In the genomic region with DNA sequence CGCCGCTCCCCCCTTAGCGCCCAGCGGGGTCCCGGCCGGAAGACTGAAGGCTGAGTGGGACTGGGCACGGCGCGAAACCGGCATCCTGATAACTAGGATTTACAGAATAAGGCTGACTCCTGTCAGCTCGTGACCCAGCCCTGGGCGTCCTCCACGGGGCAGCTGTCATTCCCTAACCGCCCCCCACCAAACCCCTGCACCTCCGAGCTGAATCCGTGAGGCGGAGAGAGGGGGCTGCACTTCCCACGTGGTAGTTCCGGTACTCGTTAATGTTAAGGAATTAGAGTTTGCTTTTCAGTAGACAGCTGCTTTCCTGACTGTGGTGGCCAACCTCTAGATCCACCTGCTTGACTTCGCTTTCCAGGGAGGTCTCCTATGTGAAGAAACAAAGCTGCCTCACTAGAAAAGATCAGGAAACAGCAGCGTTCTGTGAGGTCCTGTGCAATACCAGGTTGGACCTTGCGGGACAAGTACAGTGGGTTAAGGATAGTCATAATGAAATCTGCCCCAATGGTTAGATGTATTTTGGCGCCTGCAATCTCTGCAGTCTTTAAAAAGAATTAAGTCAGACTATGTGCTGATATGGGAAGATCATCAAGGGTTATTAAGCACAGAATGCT, we compare ENCODE assay signal across 9 cellular contexts. TPM values are rescaled to one million over a fixed set of nuclear protein-coding genes. Genes with fewer than 3 reads are reported as not detected.
DNase-seq lines count a peak whose midpoint lies in the region; ATAC-seq and TF ChIP-seq lines count a peak whose summit lies in the region.
"Had no signal": no experiment of that assay in that cellular context is flagged by ENCODE, and none has a peak within 500 bp of the region (broad histone marks: within the 10 kb centered on the region; RNA-seq: fewer than 3 reads in every experiment).

No MANE protein-coding gene starts in this region.

- H2AFZ ChIP-seq in OCI-LY1 (ENCODE audit: low read length), result no peak overlapping the region
- peak overlapping the region; percentile 60 for H2AFZ ChIP-seq in mesenchymal stem cell (ENCODE audit: low read depth, low read length)

- peak overlapping the region; percentile 80 to 95 for H3K18ac ChIP-seq in mesenchymal stem cell (ENCODE audit: low read depth in 1 of 2, low read length in 2 of 2)

- H3K27me3 Mint-ChIP-seq in CD4-positive, CD25-positive, alpha-beta regulatory T cell, result no peaks in the 10 kb centered on the region

- H3K9me2 ChIP-seq in OCI-LY1 (ENCODE audit: low read depth, low read length), result no peaks in the 10 kb centered on the region

- no peaks in the 10 kb centered on the region for H3K9me3 ChIP-seq in CD4-positive, CD25-positive, alpha-beta regulatory T cell (ENCODE audit: control insufficient read depth in 2 of 2, low read length in 2 of 2)
- H3K9me3 ChIP-seq in OCI-LY1 (ENCODE audit: low read length) (no peaks in the 10 kb centered on the region), colonic mucosa (no peaks in the 10 kb centered on the region), mesenchymal stem cell (ENCODE audit: control insufficient read depth, low read length) (no peaks in the 10 kb centered on the region)

- H3K4me1 ChIP-seq in CD4-positive, CD25-positive, alpha-beta regulatory T cell (ENCODE audit: control insufficient read depth, insufficient read depth, low read length, poor library complexity, severe bottlenecking), result peaks cover 36% of the 10 kb centered on the region
- H3K4me1 ChIP-seq in OCI-LY1 (ENCODE audit: insufficient read depth, low read length, severe bottlenecking) (peaks cover 39% of the 10 kb centered on the region), colonic mucosa (peaks cover 16% of the 10 kb centered on the region), mesenchymal stem cell (ENCODE audit: control insufficient read depth, insufficient read depth, low read depth, low read length) (peaks cover 9% of the 10 kb centered on the region)

- peak overlapping the region; percentile 93 for H2BK120ac ChIP-seq in mesenchymal stem cell (ENCODE audit: low read depth, low read length)

- in situ Hi-C loops in GM13976 (cut with MboI; ENCODE audit: low sequenced_read_pairs, unreplicated experiment), result no loop called here

- peaks cover 5 to 51% (median 26%) of the 10 kb centered on the region in 4 donors for H3K4me1 Mint-ChIP-seq in CD4-positive, CD25-positive, alpha-beta regulatory T cell

- H3K27ac Mint-ChIP-seq in CD4-positive, CD25-positive, alpha-beta regulatory T cell, result peak overlapping the region in 2 of 3 donors; percentile 94 to 98

- H2AK5ac ChIP-seq in mesenchymal stem cell (ENCODE audit: low read length, severe bottlenecking), result no peak overlapping the region

- peak overlapping the region in 1 of 2 experiments; percentile 44 for H3K14ac ChIP-seq in mesenchymal stem cell (ENCODE audit: low read length in 2 of 2)

- peaks cover 3% of the 10 kb centered on the region for H3K36me3 Mint-ChIP-seq in CD4-positive, CD25-positive, alpha-beta regulatory T cell

- H3K79me2 ChIP-seq in OCI-LY1 (ENCODE audit: insufficient read depth, low read length), result no peaks in the 10 kb centered on the region

- peaks cover 0 to 1% (median 0%) of the 10 kb centered on the region in 7 donors for H3K9me3 Mint-ChIP-seq in CD4-positive, CD25-positive, alpha-beta regulatory T cell

- TF ChIP-seq CTCF in OCI-LY1 (IDR thresholded peaks at IDR 0.05; ENCODE audit: low read length), result no peak
- TF ChIP-seq CTCF in colonic mucosa (IDR thresholded peaks at IDR 0.05), result no peak
- TF ChIP-seq CTCF in GM13976 (IDR thresholded peaks at IDR 0.05; ENCODE audit: borderline replicate concordance, control extremely low read depth, extremely low read depth, insufficient read depth, missing control alignments), result no peak

- H3K23ac ChIP-seq in mesenchymal stem cell (ENCODE audit: low read length in 2 of 2), result peak overlapping the region in 1 of 2 experiments; percentile 23

- intact Hi-C loops in colonic mucosa (cut with DNase I), result no loop called here

- H3K27ac ChIP-seq in CD4-positive, CD25-positive, alpha-beta regulatory T cell (ENCODE audit: insufficient read depth, low read length, poor library complexity, severe bottlenecking), result peak overlapping the region; percentile 92
- H3K27ac ChIP-seq in OCI-LY1 (ENCODE audit: low read depth, low read length, poor library complexity, severe bottlenecking) (peak overlapping the region; percentile 70), colonic mucosa (peak overlapping the region; percentile 90), mesenchymal stem cell (ENCODE audit: low read length, poor library complexity, severe bottlenecking) (peak overlapping the region; percentile 74)

- H3K4me2 ChIP-seq in OCI-LY1 (ENCODE audit: low read length) (peak overlapping the region; percentile 76), mesenchymal stem cell (ENCODE audit: low read length, poor library complexity, severe bottlenecking) (peak overlapping the region; percentile 89)

- peak overlapping the region in 1 of 2 experiments; percentile 82 for H2BK12ac ChIP-seq in mesenchymal stem cell (ENCODE audit: low read length in 2 of 2)

- H3K4me3 ChIP-seq in CD4-positive, CD25-positive, alpha-beta regulatory T cell (ENCODE audit: low read depth, low read length), result peak overlapping the region; percentile 79
- peak overlapping the region; percentile 83 for H3K4me3 ChIP-seq in OCI-LY1 (ENCODE audit: low read depth, low read length, poor library complexity, severe bottlenecking)
- peak overlapping the region; percentile 66 for H3K4me3 ChIP-seq in colonic mucosa
- peak overlapping the region; percentile 76 to 90 for H3K4me3 ChIP-seq in mesenchymal stem cell (ENCODE audit: insufficient read depth in 1 of 2, low read depth in 1 of 2, low read length in 2 of 2)

- no peak overlapping the region for H4K91ac ChIP-seq in mesenchymal stem cell (ENCODE audit: low read length)

- H3K36me3 ChIP-seq in CD4-positive, CD25-positive, alpha-beta regulatory T cell (ENCODE audit: control insufficient read depth, insufficient read depth, low read length), result peaks cover 5% of the 10 kb centered on the region
- H3K36me3 ChIP-seq in OCI-LY1 (ENCODE audit: insufficient read depth, low read length), result peaks cover 4% of the 10 kb centered on the region; the same call in 1 of the 2 replicates
- peaks cover 3% of the 10 kb centered on the region for H3K36me3 ChIP-seq in colonic mucosa
- H3K36me3 ChIP-seq in mesenchymal stem cell (ENCODE audit: control insufficient read depth in 1 of 2, insufficient read depth in 2 of 2, low read depth in 1 of 2, low read length in 2 of 2), result peaks cover 6 to 13% of the 10 kb centered on the region in 2 experiments

- H2BK15ac ChIP-seq in mesenchymal stem cell (ENCODE audit: low read depth, poor library complexity, severe bottlenecking), result no peak overlapping the region

- WGBS in mesenchymal stem cell, result 4% methylated on average over 24 of the region's 24 CpGs

- peak in 1 of 3 donors; percentile 45 for DNase-seq in CD4-positive, CD25-positive, alpha-beta regulatory T cell
- DNase-seq in colonic mucosa (no peak), mesenchymal stem cell (peak; percentile 67), GM13976 (ENCODE audit: low spot score) (no peak), NCI-H446 (lab: John Stamatoyannopoulos, UW) (no peak), NCI-H1694 (lab: John Stamatoyannopoulos, UW) (no peak)

- H3F3A ChIP-seq in OCI-LY1 (ENCODE audit: insufficient read depth, low read length), result no peaks in the 10 kb centered on the region

- H4K20me1 ChIP-seq in OCI-LY1 (ENCODE audit: insufficient read depth, low read length), result no peaks in the 10 kb centered on the region

- no peaks in the 10 kb centered on the region for H3K27me3 ChIP-seq in CD4-positive, CD25-positive, alpha-beta regulatory T cell (ENCODE audit: control insufficient read depth, insufficient read depth, low read length)
- no peaks in the 10 kb centered on the region for H3K27me3 ChIP-seq in OCI-LY1 (ENCODE audit: insufficient read depth, low read length)
- no peaks in the 10 kb centered on the region for H3K27me3 ChIP-seq in colonic mucosa
- no peaks in the 10 kb centered on the region for H3K27me3 ChIP-seq in mesenchymal stem cell (ENCODE audit: control insufficient read depth in 1 of 2, insufficient read depth in 1 of 2, low read length in 2 of 2)

- ATAC-seq in CD4-positive, CD25-positive, alpha-beta regulatory T cell (ENCODE audit: low read depth in 2 of 2), result no peak
- ATAC-seq in GM21367 (IDR thresholded peaks at IDR 0.05; ENCODE audit: unreplicated experiment), result peak; percentile 1

- peaks cover 2% of the 10 kb centered on the region for H3K79me1 ChIP-seq in mesenchymal stem cell (replicated peaks; ENCODE audit: low read length, poor library complexity, severe bottlenecking)

- H3K4me3 Mint-ChIP-seq in CD4-positive, CD25-positive, alpha-beta regulatory T cell, result peak overlapping the region in 3 of 4 donors; percentile 91 to 92 (median 92)

- H3K9ac ChIP-seq in OCI-LY1 (ENCODE audit: low read length) (peak overlapping the region; percentile 93), colonic mucosa (ENCODE audit: low read depth in 2 of 2, low read length in 2 of 2) (peak overlapping the region; percentile 97 to 98), mesenchymal stem cell (ENCODE audit: low read length) (peak overlapping the region; percentile 94)

- no peak overlapping the region for H2BK5ac ChIP-seq in mesenchymal stem cell (ENCODE audit: low read depth, low read length, poor library complexity, severe bottlenecking)

- peak overlapping the region; percentile 77 to 85 for H3K4ac ChIP-seq in mesenchymal stem cell (ENCODE audit: low read depth in 1 of 2, low read length in 2 of 2)

- peak overlapping the region; percentile 78 for H4K8ac ChIP-seq in mesenchymal stem cell (ENCODE audit: low read length)

RNA-seq across cellular contexts. Expression of a gene that starts 1.0 kb away (rescaled TPM):
- 118 TPM for total RNA-seq in CD4-positive, CD25-positive, alpha-beta regulatory T cell
- 100 to 1,000 TPM in 1 of 4 donors, 10 to 100 TPM in 3; 77.7 to 112 (median 91.2) TPM for polyA plus RNA-seq in CD4-positive, CD25-positive, alpha-beta regulatory T cell
- 100 to 1,000 TPM in 1 of 2 donors, 10 to 100 TPM in 1; 69.8 to 102 TPM for total RNA-seq in colonic mucosa
- 173 TPM for polyA plus RNA-seq in mesenchymal stem cell (2013, experiment 1 of 2)
- 171 TPM for polyA plus RNA-seq in mesenchymal stem cell (2013, experiment 2 of 2)

RNA-seq across cellular contexts. Expression of a gene that starts 12.0 kb away (rescaled TPM):
- total RNA-seq in CD4-positive, CD25-positive, alpha-beta regulatory T cell, result 149 TPM
- 10 to 100 TPM; 41.6 to 51.7 (median 45.0) TPM for polyA plus RNA-seq in CD4-positive, CD25-positive, alpha-beta regulatory T cell
- total RNA-seq in colonic mucosa, result 10 to 100 TPM; 25.9 to 35.0 TPM
- polyA plus RNA-seq in mesenchymal stem cell (2013, experiment 1 of 2), result 1.1 TPM
- 0.49 TPM for polyA plus RNA-seq in mesenchymal stem cell (2013, experiment 2 of 2)
- total RNA-seq: RPMI7951 had no signal

RNA-seq across cellular contexts. Expression of a gene that starts 22.2 kb away (rescaled TPM):
- 3.6 TPM for total RNA-seq in CD4-positive, CD25-positive, alpha-beta regulatory T cell
- polyA plus RNA-seq in CD4-positive, CD25-positive, alpha-beta regulatory T cell, result 10 to 100 TPM in 3 of 4 donors, 1 to 10 TPM in 1; 8.7 to 16.6 (median 15.8) TPM
- total RNA-seq in colonic mucosa, result 10 to 100 TPM; 33.7 to 71.5 TPM
- polyA plus RNA-seq in mesenchymal stem cell (2013, experiment 1 of 2), result 42.8 TPM
- 46.1 TPM for polyA plus RNA-seq in mesenchymal stem cell (2013, experiment 2 of 2)

RNA-seq across cellular contexts. Expression of a gene that starts 40.6 kb away (rescaled TPM):
- 18.7 TPM for total RNA-seq in CD4-positive, CD25-positive, alpha-beta regulatory T cell
- 10 to 100 TPM; 16.9 to 24.3 (median 20.1) TPM for polyA plus RNA-seq in CD4-positive, CD25-positive, alpha-beta regulatory T cell
- 10 to 100 TPM; 14.5 to 26.0 TPM for total RNA-seq in colonic mucosa
- polyA plus RNA-seq in mesenchymal stem cell (2013, experiment 1 of 2), result 15.7 TPM
- 15.2 TPM for polyA plus RNA-seq in mesenchymal stem cell (2013, experiment 2 of 2)

RNA-seq across cellular contexts. Expression of a gene that starts 48.5 kb away (rescaled TPM):
- total RNA-seq in CD4-positive, CD25-positive, alpha-beta regulatory T cell, result 118 TPM
- 10 to 100 TPM; 58.0 to 68.8 (median 64.8) TPM for polyA plus RNA-seq in CD4-positive, CD25-positive, alpha-beta regulatory T cell
- 100 to 1,000 TPM in 1 of 2 donors, 10 to 100 TPM in 1; 88.6 to 190 TPM for total RNA-seq in colonic mucosa
- 44.2 TPM for polyA plus RNA-seq in mesenchymal stem cell (2013, experiment 1 of 2)
- 41.8 TPM for polyA plus RNA-seq in mesenchymal stem cell (2013, experiment 2 of 2)
